ENCODE assay signal across 8 cellular contexts in genomic region chr5:127909078-127909477, GRCh38.
DNase-seq lines count a peak whose midpoint lies in the region; ATAC-seq and TF ChIP-seq lines count a peak whose summit lies in the region.

No MANE protein-coding gene starts in this region.

- no peak overlapping the region for H2AFZ ChIP-seq in HCT116 (ENCODE audit: low read depth, low read length, poor library complexity, severe bottlenecking)
- H2AFZ ChIP-seq in Loucy (ENCODE audit: low read length), result no peak overlapping the region

- intact Hi-C loops in HCT116 (cut with micrococcal nuclease), result loop anchor here (2.0 kb wide), 1 partner anchor 174 kb away; the partner anchor contains the start of gene SLC12A2

- no peak for DNase-seq in AG04450 (ENCODE audit: low read depth, low spot score)
- DNase-seq in GM12865 (ENCODE audit: low read depth), result peak; percentile 71
- peak; percentile 59 for DNase-seq in HCT116 (ENCODE audit: low read depth, low spot score)
- peak; percentile 47 for DNase-seq in adipocyte (ENCODE audit: low read depth)
- peak; percentile 61 for DNase-seq in kidney tubule cell (ENCODE audit: low spot score)
- no peak for DNase-seq in effector CD8-positive, alpha-beta T cell (lab: John Stamatoyannopoulos, UW)

- no peaks in the 10 kb centered on the region for H4K20me1 ChIP-seq in HCT116 (ENCODE audit: insufficient read depth)
- H4K20me1 ChIP-seq in Loucy (ENCODE audit: insufficient read depth, low read length, poor library complexity, severe bottlenecking), result no peaks in the 10 kb centered on the region

- peak; percentile 98 for ATAC-seq in HCT116
- no peak for ATAC-seq in GM18520 (IDR thresholded peaks at IDR 0.05; ENCODE audit: unreplicated experiment)

- H3K36me3 ChIP-seq in HCT116 (ENCODE audit: control insufficient read depth in 1 of 2, insufficient read depth in 2 of 2, low read length in 2 of 2) (no peaks in the 10 kb centered on the region), Loucy (ENCODE audit: insufficient read depth, low read length) (no peaks in the 10 kb centered on the region), adipocyte (ENCODE audit: control insufficient read depth, insufficient read depth, low read length, severe bottlenecking) (no peaks in the 10 kb centered on the region)

- H3K9ac ChIP-seq in HCT116 (ENCODE audit: low read length), result no peak overlapping the region
- no peak overlapping the region for H3K9ac ChIP-seq in Loucy (ENCODE audit: low read depth, low read length, poor library complexity, severe bottlenecking)
- H3K9ac ChIP-seq in adipocyte (ENCODE audit: low read length), result no peak overlapping the region

- POLR2A ChIA-PET in AG04450 (lab: Yijun Ruan, JAX), result no interaction called here
- POLR2A ChIA-PET in HCT116 (lab: Charles Lee), result no interaction called here

- peaks cover 0 to 5% of the 10 kb centered on the region in 2 experiments; a peak in 1 of 4 replicates for H3K4me1 ChIP-seq in HCT116 (ENCODE audit: control insufficient read depth in 1 of 2, insufficient read depth in 2 of 2, low read length in 2 of 2)
- no peaks in the 10 kb centered on the region for H3K4me1 ChIP-seq in Loucy (ENCODE audit: insufficient read depth, low read length, poor library complexity, severe bottlenecking)
- H3K4me1 ChIP-seq in adipocyte (ENCODE audit: control insufficient read depth, insufficient read depth, low read length), result no peaks in the 10 kb centered on the region

- H3F3A ChIP-seq in Loucy (ENCODE audit: low read depth), result no peaks in the 10 kb centered on the region

- H3K9me3 ChIP-seq in AG04450 (ENCODE audit: control insufficient read depth, insufficient read depth, low read length), result no peaks in the 10 kb centered on the region
- H3K9me3 ChIP-seq in HCT116 (ENCODE audit: control insufficient read depth in 1 of 2, insufficient read depth in 1 of 2, low read depth in 1 of 2, low read length in 2 of 2), result no peaks in the 10 kb centered on the region
- H3K9me3 ChIP-seq in Loucy (ENCODE audit: insufficient read depth, low read depth, low read length), result no peaks in the 10 kb centered on the region
- no peaks in the 10 kb centered on the region for H3K9me3 ChIP-seq in adipocyte (ENCODE audit: control insufficient read depth, low read length)

- TF ChIP-seq POLR2A in HCT116 (IDR thresholded peaks at IDR 0.05; ENCODE audit: borderline replicate concordance, extremely low read depth, insufficient read depth, insufficient read length), result no peak

- RAD21 ChIA-PET in HCT116 (lab: Charles Lee; ENCODE audit: low non-redundant PET in 1 of 2, low total read pairs in 2 of 2, uncharacterized antibody in 2 of 2, unreplicated experiment in 2 of 2), result interaction anchor here in 1 of 2 experiments (0.5 kb wide), 1 partner anchor 22 kb away, joined by 5 read pairs; no protein-coding TSS in a partner anchor

- H3K27ac ChIP-seq in AG04450 (ENCODE audit: low read depth, low read length) (no peak overlapping the region), HCT116 (ENCODE audit: low read depth, low read length) (no peak overlapping the region)

- H3K27me3 ChIP-seq in AG04450 (ENCODE audit: control insufficient read depth, insufficient read depth, low read length), result no peaks in the 10 kb centered on the region
- no peaks in the 10 kb centered on the region for H3K27me3 ChIP-seq in HCT116 (ENCODE audit: insufficient read depth, low read length)
- H3K27me3 ChIP-seq in Loucy (ENCODE audit: insufficient read depth, low read length, poor library complexity, severe bottlenecking), result no peaks in the 10 kb centered on the region
- H3K27me3 ChIP-seq in adipocyte (replicated peaks; ENCODE audit: control insufficient read depth, insufficient read depth, low read length), result no peaks in the 10 kb centered on the region

- no peak overlapping the region for H3K4me3 ChIP-seq in AG04450 (ENCODE audit: low read depth, low read length)
- H3K4me3 ChIP-seq in GM12865 (ENCODE audit: low read depth, low read length), result no peak overlapping the region
- no peak overlapping the region for H3K4me3 ChIP-seq in HCT116 (replicated peaks in 1 of 2; ENCODE audit: low read depth in 1 of 2, low read length in 2 of 2)
- H3K4me3 ChIP-seq in Loucy (ENCODE audit: low read length, poor library complexity, severe bottlenecking), result no peak overlapping the region
- no peak overlapping the region for H3K4me3 ChIP-seq in adipocyte (ENCODE audit: low read length)

- H3K9me2 ChIP-seq in HCT116 (ENCODE audit: insufficient read depth) (no peaks in the 10 kb centered on the region), Loucy (replicated peaks; ENCODE audit: low read depth, low read length) (no peaks in the 10 kb centered on the region)

- CTCF ChIA-PET in AG04450 (lab: Charles Lee) (interaction anchor here (0.7 to 1.6 kb wide), 4 partner anchors 10 to 291 kb away, joined by 4 to 5 read pairs (median 4); no protein-coding TSS in a partner anchor), HCT116 (lab: Charles Lee) (interaction anchor here (0.7 to 1.3 kb wide), 2 partner anchors 10 to 15 kb away, joined by 3 to 4 read pairs; no protein-coding TSS in a partner anchor)

- BruUV-seq in HCT116 (replicated peaks; lab: Mats Ljungman, UMichigan), result no TSS peak

- TF ChIP-seq CTCF in AG04450 (IDR thresholded peaks at IDR 0.05; ENCODE audit: low read depth, low read length) (peak; percentile 68), GM12865 (IDR thresholded peaks at IDR 0.05; ENCODE audit: insufficient read depth, low read depth, low read length, missing control alignments) (peak; percentile 64), HCT116 (IDR thresholded peaks at IDR 0.05 in 2 of 3, conservative IDR thresholded peaks at IDR 0.05 in 1 of 3; ENCODE audit: borderline replicate concordance in 1 of 3, insufficient read depth in 1 of 3, low read depth in 2 of 3, low read length in 2 of 3) (peak; percentile 22 to 67 (median 67); a peak in 4 of 6 replicates), Loucy (conservative IDR thresholded peaks at IDR 0.05; ENCODE audit: low read length) (peak; percentile 56)

- H3K4me2 ChIP-seq in HCT116 (ENCODE audit: low read length) (no peak overlapping the region), Loucy (ENCODE audit: low read depth, low read length, poor library complexity, severe bottlenecking) (no peak overlapping the region)

- no peaks in the 10 kb centered on the region for H3K79me2 ChIP-seq in HCT116 (ENCODE audit: insufficient read depth, low read length)
- no peaks in the 10 kb centered on the region for H3K79me2 ChIP-seq in Loucy (ENCODE audit: insufficient read depth, low read length)

- peak; percentile 58 for TF ChIP-seq RAD21 in HCT116 (IDR thresholded peaks at IDR 0.05; ENCODE audit: low read depth)

TF ChIP-seq in HCT116, 20 proteins besides CTCF, POLR2A, EP300 and RAD21:
- TF ChIP-seq TCF7L2 (IDR thresholded peaks at IDR 0.05; ENCODE audit: borderline replicate concordance, extremely low read depth, insufficient read depth, insufficient read length), result no peak
- TF ChIP-seq SRF (IDR thresholded peaks at IDR 0.05; ENCODE audit: low read depth), result peak; percentile 34; the same call in 1 of the 2 replicates

Comparison
In these comparisons a context has a peak if more than half of its experiments do, and no peak if none do; other contexts are left out.
1. DNase-seq: peak in GM12865 (single experiment), HCT116 (single experiment), adipocyte (single experiment) and kidney tubule cell (single experiment); none in AG04450 (single experiment) and effector CD8-positive, alpha-beta T cell (single experiment).
2. Peak in every context shown above with its lines, with median percentiles within 50 percentile points of each other: CTCF ChIP-seq.